8 cellular contexts compared by ENCODE assay signal in genomic region chr16:84504420-84505248, GRCh38. TPM values are rescaled to one million over a fixed set of nuclear protein-coding genes. Genes with fewer than 3 reads are reported as not detected.
DNase-seq lines count a peak whose midpoint lies in the region; ATAC-seq and TF ChIP-seq lines count a peak whose summit lies in the region.

MEAK7 (minus strand) TSS chr16:84504659; CDS start chr16:84498086, 6,573 bp downstream.

- peak; percentile 98 for DNase-seq in DMS53 (lab: John Stamatoyannopoulos, UW)
- DNase-seq in IMR-90, result peak; percentile 98
- peak; percentile 99 to 100 for DNase-seq in SJSA1 (ENCODE audit: low read depth in 1 of 2, low spot score in 2 of 2)
- peak; percentile 98 for DNase-seq in activated naive CD4-positive, alpha-beta T cell treated with Interleukin-2 at 50 U/mL for 16 hours
- peak; percentile 97 for DNase-seq in foreskin melanocyte
- DNase-seq in neuronal stem cell (ENCODE audit: low spot score), result peak; percentile 98

- H4K20me1 ChIP-seq in IMR-90 (ENCODE audit: insufficient read depth, low read length), result peaks cover 8% of the 10 kb centered on the region; the same call in 1 of the 2 replicates

- H3K4me3 ChIP-seq in IMR-90 (ENCODE audit: insufficient read depth, low read depth, low read length), result peak within 1 kb of the TSS; percentile 93
- peak within 1 kb of the TSS; percentile 61 for H3K4me3 ChIP-seq in SJSA1
- H3K4me3 ChIP-seq in neuronal stem cell (ENCODE audit: low read length in 2 of 2), result peak within 1 kb of the TSS; percentile 95 to 98

- intact Hi-C loops in IMR-90 (cut with micrococcal nuclease), result no loop called here

- H3K4ac ChIP-seq in IMR-90 (ENCODE audit: low read depth, low read length) (peak within 1 kb of the TSS; percentile 96), neuronal stem cell (ENCODE audit: low read length) (peak within 1 kb of the TSS; percentile 89)

- TF ChIP-seq RAD21 in IMR-90 (IDR thresholded peaks at IDR 0.05; ENCODE audit: low read length), result no peak

- H3K4me2 ChIP-seq in IMR-90 (ENCODE audit: low read depth, low read length) (peak within 1 kb of the TSS; percentile 96), neuronal stem cell (ENCODE audit: insufficient read depth, low read length, poor library complexity, severe bottlenecking) (peak within 1 kb of the TSS; percentile 71)

- H3K9me3 ChIP-seq in IMR-90 (ENCODE audit: control insufficient read depth, insufficient read depth, low read length) (no peaks in the 10 kb centered on the region), SJSA1 (replicated peaks) (no peaks in the 10 kb centered on the region), neuronal stem cell (replicated peaks in 1 of 2; ENCODE audit: control insufficient read depth in 2 of 2, insufficient read depth in 1 of 2, low read depth in 1 of 2, low read length in 2 of 2) (no peaks in the 10 kb centered on the region)

- H4K5ac ChIP-seq in IMR-90 (ENCODE audit: low read depth, low read length), result peak within 1 kb of the TSS; percentile 80

- H2BK15ac ChIP-seq in IMR-90 (ENCODE audit: low read depth, low read length) (peak within 1 kb of the TSS; percentile 94; the same call in 2 of the 3 replicates), neuronal stem cell (ENCODE audit: low read length) (peak within 1 kb of the TSS; percentile 99)

- dilution Hi-C loops in IMR-90 (cut with HindIII; ENCODE audit: low sequenced_read_pairs, unreplicated experiment), result no loop called here

- H3K9ac ChIP-seq in IMR-90 (ENCODE audit: low read depth, low read length) (peak within 1 kb of the TSS; percentile 89), neuronal stem cell (ENCODE audit: low read depth, low read length, poor library complexity) (peak within 1 kb of the TSS; percentile 98)

- CTCF ChIA-PET in IMR-90 (lab: Yijun Ruan, JAX), result no interaction called here

- peak within 1 kb of the TSS; percentile 76 for H3K56ac ChIP-seq in IMR-90 (ENCODE audit: extremely low read depth, insufficient read depth, low read length)

- H3K18ac ChIP-seq in IMR-90 (ENCODE audit: low read depth, low read length), result peak within 1 kb of the TSS; percentile 78
- H3K18ac ChIP-seq in neuronal stem cell (ENCODE audit: low read length), result peak within 1 kb of the TSS; percentile 99

- POLR2A ChIA-PET in IMR-90 (lab: Charles Lee; ENCODE audit: unreplicated experiment), result no interaction called here

- H4K91ac ChIP-seq in IMR-90 (ENCODE audit: insufficient read depth, low read depth, low read length), result peak within 1 kb of the TSS; percentile 95
- no peak within 1 kb of the TSS for H4K91ac ChIP-seq in neuronal stem cell (ENCODE audit: low read depth, low read length, poor library complexity)

- peaks cover 33% of the 10 kb centered on the region for H3K9me1 ChIP-seq in IMR-90 (ENCODE audit: insufficient read depth, low read length)

- peak within 1 kb of the TSS; percentile 96 for H2AK5ac ChIP-seq in IMR-90 (ENCODE audit: low read depth, low read length)
- H2AK5ac ChIP-seq in neuronal stem cell (ENCODE audit: low read depth, low read length), result peak within 1 kb of the TSS; percentile 99

- no TSS peak for BruUV-seq in IMR-90 (replicated peaks; lab: Mats Ljungman, UMichigan)

- peak within 1 kb of the TSS; percentile 99 for H2AK9ac ChIP-seq in IMR-90 (replicated peaks; ENCODE audit: low read depth, low read length, poor library complexity)

- 3% methylated on average over 22 of the region's 45 CpGs; no CpG with 5 or more reads in 1 of the 2 experiments for WGBS in IMR-90 (ENCODE audit: extremely low coverage in 2 of 2, insufficient read length in 1 of 2), 2 experiments
- no CpG with 5 or more reads among the region's 45 CpGs for WGBS in neuronal stem cell (ENCODE audit: extremely low coverage in 2 of 2, insufficient read length in 2 of 2, insufficient replicate concordance in 1 of 2), 2 donors

- H3K36me3 ChIP-seq in IMR-90 (ENCODE audit: control insufficient read depth, insufficient read depth, low read length) (peaks cover 12% of the 10 kb centered on the region), SJSA1 (peaks cover 17% of the 10 kb centered on the region), neuronal stem cell (replicated peaks in 1 of 2; ENCODE audit: control insufficient read depth in 2 of 2, insufficient read depth in 2 of 2, low read length in 2 of 2) (peaks cover 5 to 16% of the 10 kb centered on the region in 2 donors)

- H2BK120ac ChIP-seq in IMR-90 (ENCODE audit: low read depth, low read length) (peak within 1 kb of the TSS; percentile 93), neuronal stem cell (ENCODE audit: low read depth, low read length) (peak within 1 kb of the TSS; percentile 94)

- peak; percentile 10; the same call in 1 of the 2 replicates for TF ChIP-seq CTCF in IMR-90 (conservative IDR thresholded peaks at IDR 0.05; ENCODE audit: low read depth, low read length)
- no peak for TF ChIP-seq CTCF in subcutaneous adipose tissue (IDR thresholded peaks at IDR 0.05; ENCODE audit: low read depth)

- TF ChIP-seq POLR2A in IMR-90 (IDR thresholded peaks at IDR 0.05; ENCODE audit: low read depth, low read length), result peak; percentile 62; the same call in 1 of the 2 replicates

- H3K23ac ChIP-seq in IMR-90 (ENCODE audit: low read depth, low read length), result peak within 1 kb of the TSS; percentile 96
- H3K23ac ChIP-seq in neuronal stem cell (ENCODE audit: low read depth, low read length, poor library complexity), result peak within 1 kb of the TSS; percentile 21

- H3K79me1 ChIP-seq in IMR-90 (ENCODE audit: low read depth in 1 of 2, low read length in 2 of 2) (peaks cover 30 to 59% of the 10 kb centered on the region in 2 experiments; a peak in 3 of 4 replicates), neuronal stem cell (ENCODE audit: low read depth, low read length) (peaks cover 8% of the 10 kb centered on the region)

- ATAC-seq in GM21528 (IDR thresholded peaks at IDR 0.05; ENCODE audit: low FRiP score, unreplicated experiment) (peak; percentile 96), IMR-90 (ENCODE audit: low read depth) (peak; percentile 97)

- H2BK20ac ChIP-seq in IMR-90 (ENCODE audit: low read depth, low read length), result peak within 1 kb of the TSS; percentile 71

- peak within 1 kb of the TSS; percentile 58 for H2BK12ac ChIP-seq in neuronal stem cell (ENCODE audit: low read length)

- H3K4me1 ChIP-seq in IMR-90 (ENCODE audit: control insufficient read depth, insufficient read depth, low read length), result peaks cover 14% of the 10 kb centered on the region
- H3K4me1 ChIP-seq in SJSA1 (replicated peaks), result peaks cover 73% of the 10 kb centered on the region
- peaks cover 13 to 27% of the 10 kb centered on the region in 2 donors for H3K4me1 ChIP-seq in neuronal stem cell (ENCODE audit: control insufficient read depth in 2 of 2, insufficient read depth in 1 of 2, low read depth in 1 of 2, low read length in 2 of 2)

- in situ Hi-C loops in IMR-90 (cut with MboI; ENCODE audit: low sequenced_read_pairs), result no loop called here

- H3K27me3 ChIP-seq in IMR-90 (ENCODE audit: control insufficient read depth, insufficient read depth, low read length) (no peaks in the 10 kb centered on the region), SJSA1 (replicated peaks) (no peaks in the 10 kb centered on the region), neuronal stem cell (ENCODE audit: control insufficient read depth in 3 of 3, insufficient read depth in 3 of 3, low read depth in 1 of 3, low read length in 3 of 3) (no peaks in the 10 kb centered on the region)

- H3K27ac ChIP-seq in IMR-90 (ENCODE audit: insufficient read depth, low read length) (peak within 1 kb of the TSS; percentile 95), SJSA1 (peak within 1 kb of the TSS; percentile 70), neuronal stem cell (replicated peaks; ENCODE audit: low read length) (peak within 1 kb of the TSS; percentile 12)

- H2AFZ ChIP-seq in IMR-90 (replicated peaks; ENCODE audit: low read length, poor library complexity), result peak within 1 kb of the TSS; percentile 99
- H2AFZ ChIP-seq in neuronal stem cell (ENCODE audit: low read length), result peak within 1 kb of the TSS; percentile 98

- H3K14ac ChIP-seq in IMR-90 (replicated peaks; ENCODE audit: low read depth, low read length) (peak within 1 kb of the TSS; percentile 98), neuronal stem cell (ENCODE audit: low read length) (peak within 1 kb of the TSS; percentile 98)

- peak within 1 kb of the TSS; percentile 89 to 92 for H4K8ac ChIP-seq in IMR-90 (ENCODE audit: low read depth in 2 of 2, low read length in 2 of 2)
- peak within 1 kb of the TSS; percentile 86 for H4K8ac ChIP-seq in neuronal stem cell (ENCODE audit: low read depth, low read length)

- H2BK5ac ChIP-seq in IMR-90 (ENCODE audit: low read depth, low read length, poor library complexity, severe bottlenecking), result peak within 1 kb of the TSS; percentile 95
- H2BK5ac ChIP-seq in neuronal stem cell (ENCODE audit: low read length), result peak within 1 kb of the TSS; percentile 82

TF ChIP-seq in IMR-90, 13 proteins besides CTCF, POLR2A, EP300 and RAD21 (continues in another document):
- TF ChIP-seq MXI1 (IDR thresholded peaks at IDR 0.05; ENCODE audit: borderline replicate concordance, low read depth, low read length), result peak; percentile 48; the same call in 1 of the 2 replicates
- no peak for TF ChIP-seq USF2 (IDR thresholded peaks at IDR 0.05; ENCODE audit: low read depth, low read length)
- 0 out of 2 replicates have a peak, but pooled peaks have one; percentile 6 for TF ChIP-seq BHLHE40 (IDR thresholded peaks at IDR 0.05; ENCODE audit: low read depth, low read length)
- TF ChIP-seq MAZ (IDR thresholded peaks at IDR 0.05; ENCODE audit: borderline replicate concordance, low read depth, low read length), result peak; percentile 65; the same call in 1 of the 2 replicates
- no peak for TF ChIP-seq RFX5 (IDR thresholded peaks at IDR 0.05; ENCODE audit: low read depth, low read length)
- TF ChIP-seq CHD1 (IDR thresholded peaks at IDR 0.05; ENCODE audit: low read depth, low read length), result no peak

RNA-seq across cellular contexts. Expression of gene MEAK7, which starts in this region (rescaled TPM):
- total RNA-seq in IMR-90 (2012; rRNA removed), result 27.4 and 27.8 TPM in 2 replicates
- polyA plus RNA-seq in IMR-90 (2012; rRNA removed), result 36.0 and 39.0 TPM in 2 replicates
- polyA plus RNA-seq in IMR-90 (2012; cell fraction: cytosol; rRNA removed), result 25.1 and 29.9 TPM in 2 replicates
- polyA plus RNA-seq in IMR-90 (2012; cell fraction: nucleus; rRNA removed; ENCODE audit: low replicate concordance), result 31.0 and 35.1 TPM in 2 replicates
- 8.2 and 8.4 TPM in 2 replicates for total RNA-seq in SJSA1 (2014; rRNA removed; shearing (Covaris generic))
- polyA plus RNA-seq in neuronal stem cell (2013, experiment 1 of 2), result 8.0 TPM
- 8.4 TPM for polyA plus RNA-seq in neuronal stem cell (2013, experiment 2 of 2)
- 10 to 100 TPM in 3 of 4 donors, 1 to 10 TPM in 1; 4.2 to 14.3 (median 11.8) TPM for total RNA-seq in subcutaneous adipose tissue

Comparison
In these comparisons a context has a peak if more than half of its experiments do, and no peak if none do; other contexts are left out.
1. Peak in every context shown above with its lines: DNase-seq, ATAC-seq, H3K4me3 ChIP-seq and H3K27ac ChIP-seq.
2. H3K27ac ChIP-seq: peak in every context shown above with its lines; median percentile 95 in IMR-90; 70 in SJSA1; 12 in neuronal stem cell.